ENCODE assay signal across 21 cellular contexts in the genomic region with DNA sequence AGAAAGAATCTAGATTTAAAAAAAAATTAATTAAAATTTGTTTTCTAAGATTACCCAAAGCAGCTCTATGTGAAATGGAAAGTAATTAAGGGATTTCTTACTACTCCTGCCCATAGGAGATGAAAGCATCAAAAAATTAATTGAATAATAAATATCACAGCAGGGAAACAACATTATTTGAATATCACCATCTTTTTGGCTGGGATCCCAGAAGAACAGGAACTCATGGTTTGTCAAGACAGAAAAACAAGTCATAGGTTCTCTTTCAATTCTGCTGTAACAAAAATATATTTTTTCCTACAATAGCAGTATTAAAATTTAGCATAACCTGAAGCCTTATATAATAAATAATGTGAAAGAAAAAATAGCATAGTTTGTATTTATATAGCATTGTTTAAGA.
DNase-seq lines count a peak whose midpoint lies in the region; ATAC-seq, FAIRE-seq and TF ChIP-seq lines count a peak whose summit lies in the region.
"Had no signal": no experiment of that assay in that cellular context is flagged by ENCODE, and none has a peak within 500 bp of the region (broad histone marks: within the 10 kb centered on the region; RNA-seq: fewer than 3 reads in every experiment).

No MANE protein-coding gene starts in this region.

- no peak overlapping the region for H2AFZ ChIP-seq in OCI-LY1 (ENCODE audit: low read length)
- H2AFZ ChIP-seq: GM23338 had no signal

- no peak overlapping the region for H3K9ac ChIP-seq in BLaER1
- H3K9ac ChIP-seq in OCI-LY1 (ENCODE audit: low read length) = no peak overlapping the region
- H3K9ac ChIP-seq: KMS-11 had no signal

- H3K9me2 ChIP-seq in OCI-LY1 (ENCODE audit: low read depth, low read length) = no peaks in the 10 kb centered on the region

- H3F3A ChIP-seq in OCI-LY1 (ENCODE audit: insufficient read depth, low read length) = 0 out of 2 replicates have a peak, but pooled peaks cover 3% of the 10 kb centered on the region

- H3K4me3 ChIP-seq in BLaER1 = no peak overlapping the region
- no peak overlapping the region for H3K4me3 ChIP-seq in OCI-LY1 (ENCODE audit: low read depth, low read length, poor library complexity, severe bottlenecking)
- H3K4me3 ChIP-seq in H7 (ENCODE audit: insufficient read depth, low read depth, low read length) = no peak overlapping the region
- H3K4me3 ChIP-seq: GM23338 had no signal

- H3K4me2 ChIP-seq in BLaER1 (peak overlapping the region; percentile 67), OCI-LY1 (ENCODE audit: low read length) (peak overlapping the region; percentile 46; the same call in 1 of the 2 replicates)
- H3K4me2 ChIP-seq: GM23338, KMS-11 had no signal

- H3K4me1 ChIP-seq in BLaER1 (peaks cover 41% of the 10 kb centered on the region), OCI-LY1 (ENCODE audit: insufficient read depth, low read length, severe bottlenecking) (peaks cover 66% of the 10 kb centered on the region)
- H3K4me1 ChIP-seq: BE2C had no signal

- FAIRE-seq in endometrium (lab: Jason Lieb, UNC) = peak; percentile 35
- FAIRE-seq: GM12891, GM18507, HepG2 had no signal

- DNase-seq in ELR (ENCODE audit: low read depth) (peak; percentile 1), H7 (no peak), NCI-H774 (lab: John Stamatoyannopoulos, UW) (no peak)
- DNase-seq: BE2C; CD8-positive, alpha-beta memory T cell; DND-41; GF-D8; NCI-H1930; NCI-H524; RPMI8226; SIG-M5 had no signal

- H3K9me3 ChIP-seq in BLaER1 (peaks cover 20% of the 10 kb centered on the region), OCI-LY1 (ENCODE audit: low read length) (no peaks in the 10 kb centered on the region)
- H3K9me3 ChIP-seq: BE2C had no signal

- ATAC-seq in HG03280 (IDR thresholded peaks at IDR 0.05; ENCODE audit: unreplicated experiment) (no peak), HG02759 (IDR thresholded peaks at IDR 0.05; ENCODE audit: unreplicated experiment) (no peak)
- ATAC-seq: GM23338, HepG2 had no signal

- no peaks in the 10 kb centered on the region for H3K36me3 ChIP-seq in BLaER1
- no peaks in the 10 kb centered on the region; the same call in 1 of the 2 replicates for H3K36me3 ChIP-seq in OCI-LY1 (ENCODE audit: insufficient read depth, low read length)
- no peaks in the 10 kb centered on the region for H3K36me3 ChIP-seq in H7 (replicated peaks; ENCODE audit: control insufficient read depth, insufficient read depth, low read length)
- H3K36me3 ChIP-seq: BE2C had no signal

- H3K27ac ChIP-seq in BLaER1 (peak overlapping the region; percentile 84; the same call in 1 of the 2 replicates), OCI-LY1 (ENCODE audit: low read depth, low read length, poor library complexity, severe bottlenecking) (peak overlapping the region; percentile 85)
- H3K27ac ChIP-seq: KMS-11 had no signal

- no peak for TF ChIP-seq CTCF in OCI-LY1 (IDR thresholded peaks at IDR 0.05; ENCODE audit: low read length)

- H3K79me2 ChIP-seq in OCI-LY1 (ENCODE audit: insufficient read depth, low read length) = no peaks in the 10 kb centered on the region

- H3K27me3 ChIP-seq in BLaER1 = no peaks in the 10 kb centered on the region
- H3K27me3 ChIP-seq in OCI-LY1 (ENCODE audit: insufficient read depth, low read length) = no peaks in the 10 kb centered on the region
- no peaks in the 10 kb centered on the region for H3K27me3 ChIP-seq in H7 (ENCODE audit: control insufficient read depth, insufficient read depth, low read length)
- H3K27me3 ChIP-seq: BE2C had no signal

- H4K20me1 ChIP-seq in BLaER1 (no peaks in the 10 kb centered on the region), OCI-LY1 (ENCODE audit: insufficient read depth, low read length) (no peaks in the 10 kb centered on the region)
